In genomic region chr13:51221674-51222509, GRCh38 we compare ENCODE assay signal across 8 cellular contexts. TPM values are rescaled to one million over a fixed set of nuclear protein-coding genes. Genes with fewer than 3 reads are reported as not detected.
A peak's percentile ranks its signal among the peaks of the same experiment; 100 is the strongest.
DNase-seq lines count a peak whose midpoint lies in the region; ATAC-seq and TF ChIP-seq lines count a peak whose summit lies in the region.

FAM124A (plus strand) TSS chr13:51222398; CDS start chr13:51222502, 104 bp downstream.

- BruUV-seq in HCT116 (replicated peaks; lab: Mats Ljungman, UMichigan), result no TSS peak

- peak; percentile 93 for ATAC-seq in HCT116

- TF ChIP-seq RAD21 in HCT116 (IDR thresholded peaks at IDR 0.05; ENCODE audit: low read depth), result no peak

- no peak for TF ChIP-seq EP300 in stomach (IDR thresholded peaks at IDR 0.05)

- intact Hi-C loops in HCT116 (cut with micrococcal nuclease) (loop anchor here (5.0 kb wide), 1 partner anchor 575 kb away; no protein-coding TSS in a partner anchor), stomach (cut with DNase I; ENCODE audit: low total_unique reads) (loop anchor here (5.0 kb wide), 1 partner anchor 60 kb away; no protein-coding TSS in a partner anchor)

- peak within 1 kb of the TSS; percentile 36 for H2AFZ ChIP-seq in HCT116 (ENCODE audit: low read depth, low read length, poor library complexity, severe bottlenecking)

- POLR2A ChIA-PET in HCT116 (lab: Charles Lee), result no interaction called here

- H3K27me3 ChIP-seq in HCT116 (ENCODE audit: insufficient read depth, low read length) (no peaks in the 10 kb centered on the region), mucosa of rectum (ENCODE audit: control insufficient read depth in 2 of 2, insufficient read depth in 2 of 2, low read length in 2 of 2) (peaks cover 22 to 23% of the 10 kb centered on the region in 2 donors), stomach (peaks cover 0 to 32% (median 5%) of the 10 kb centered on the region in 3 donors)

- RAD21 ChIA-PET in HCT116 (lab: Charles Lee; ENCODE audit: low non-redundant PET in 1 of 2, low total read pairs in 2 of 2, uncharacterized antibody in 2 of 2, unreplicated experiment in 2 of 2), result no interaction called here

- 0 to 5% (median 1%) methylated on average over 8 to 86 of the region's 86 CpGs for WGBS in stomach, 5 donors

- H3K9me2 ChIP-seq in HCT116 (ENCODE audit: insufficient read depth), result no peaks in the 10 kb centered on the region

- H3K4me1 ChIP-seq in HCT116 (ENCODE audit: control insufficient read depth in 1 of 2, insufficient read depth in 2 of 2, low read length in 2 of 2) (peaks cover 4 to 14% of the 10 kb centered on the region in 2 experiments; a peak in 3 of 4 replicates), mucosa of rectum (ENCODE audit: control insufficient read depth in 2 of 2, insufficient read depth in 2 of 2, low read length in 2 of 2) (peaks cover 0 to 4% of the 10 kb centered on the region in 2 donors), stomach (peaks cover 0 to 33% (median 16%) of the 10 kb centered on the region in 4 donors)

- H3K27ac ChIP-seq in HCT116 (ENCODE audit: low read depth, low read length) (peak within 1 kb of the TSS; percentile 28; the same call in 1 of the 2 replicates), mucosa of rectum (ENCODE audit: low read depth in 2 of 2, low read length in 2 of 2) (peak within 1 kb of the TSS in 1 of 2 donors; percentile 9), stomach (peak within 1 kb of the TSS; percentile 19 to 85 (median 61))

- peak within 1 kb of the TSS; percentile 92 for H3K4me2 ChIP-seq in HCT116 (ENCODE audit: low read length)

- H3K9ac ChIP-seq in HCT116 (ENCODE audit: low read length) (peak within 1 kb of the TSS; percentile 59), mucosa of rectum (ENCODE audit: low read depth in 1 of 2, low read length in 2 of 2) (peak within 1 kb of the TSS in 1 of 2 donors; percentile 23)

- H3K79me2 ChIP-seq in HCT116 (ENCODE audit: insufficient read depth, low read length), result no peaks in the 10 kb centered on the region

- H3K9me3 ChIP-seq in HCT116 (ENCODE audit: control insufficient read depth in 1 of 2, insufficient read depth in 1 of 2, low read depth in 1 of 2, low read length in 2 of 2), result no peaks in the 10 kb centered on the region
- H3K9me3 ChIP-seq in mucosa of rectum (ENCODE audit: control insufficient read depth in 2 of 2, low read length in 2 of 2), result no peaks in the 10 kb centered on the region
- H3K9me3 ChIP-seq in stomach, result no peaks in the 10 kb centered on the region

- H3K36me3 ChIP-seq in HCT116 (ENCODE audit: control insufficient read depth in 1 of 2, insufficient read depth in 2 of 2, low read length in 2 of 2) (no peaks in the 10 kb centered on the region), mucosa of rectum (ENCODE audit: control insufficient read depth in 2 of 2, insufficient read depth in 2 of 2, low read length in 2 of 2) (no peaks in the 10 kb centered on the region), stomach (no peaks in the 10 kb centered on the region)

- CTCF ChIA-PET in HCT116 (lab: Charles Lee), result interaction anchor here (1.0 to 1.2 kb wide), 2 partner anchors 12 to 73 kb away, joined by 3 to 4 read pairs; no protein-coding TSS in a partner anchor

- 0 out of 6 replicates have a peak, but pooled peaks of 1 of the 3 experiments have one; percentile 22 for TF ChIP-seq CTCF in HCT116 (IDR thresholded peaks at IDR 0.05 in 2 of 3, conservative IDR thresholded peaks at IDR 0.05 in 1 of 3; ENCODE audit: borderline replicate concordance in 1 of 3, insufficient read depth in 1 of 3, low read depth in 2 of 3, low read length in 2 of 3)
- TF ChIP-seq CTCF in stomach (IDR thresholded peaks at IDR 0.05), result peak in 1 of 7 experiments; percentile 57

- DNase-seq in HCT116 (ENCODE audit: low read depth, low spot score) (peak; percentile 4), NCI-H1930 (lab: John Stamatoyannopoulos, UW) (peak; percentile 30 to 67), erythroblast (lab: John Stamatoyannopoulos, UW) (peak; percentile 54 to 64), stomach (peak; percentile 57), NCI-H187 treated with DMSO at 0.1 percent for 48 hours (lab: John Stamatoyannopoulos, UW) (no peak)
- peak in 2 of 3 experiments; percentile 3 to 14 for DNase-seq in activated CD8-positive, alpha-beta memory T cell treated with anti-CD3 and anti-CD28 coated beads for 48 hours (ENCODE audit: low read depth in 2 of 3, low spot score in 2 of 3)

- H3K4me3 ChIP-seq in GM08714 (ENCODE audit: low read length), result peak within 1 kb of the TSS; percentile 61
- H3K4me3 ChIP-seq in HCT116 (replicated peaks in 1 of 2; ENCODE audit: low read depth in 1 of 2, low read length in 2 of 2), result peak within 1 kb of the TSS; percentile 66 to 73
- peak within 1 kb of the TSS; percentile 74 to 80 for H3K4me3 ChIP-seq in mucosa of rectum (ENCODE audit: low read length in 2 of 2)
- peak within 1 kb of the TSS; percentile 82 to 90 (median 85) for H3K4me3 ChIP-seq in stomach

- H4K20me1 ChIP-seq in HCT116 (ENCODE audit: insufficient read depth), result no peaks in the 10 kb centered on the region

- TF ChIP-seq POLR2A in HCT116 (IDR thresholded peaks at IDR 0.05; ENCODE audit: borderline replicate concordance, extremely low read depth, insufficient read depth, insufficient read length) (no peak), erythroblast (IDR thresholded peaks at IDR 0.05; ENCODE audit: low read length) (no peak), stomach (IDR thresholded peaks at IDR 0.05) (no peak)

TF ChIP-seq in HCT116, 20 proteins besides CTCF, POLR2A, EP300 and RAD21:
- TF ChIP-seq ZFX (IDR thresholded peaks at IDR 0.05), result peak; percentile 49; the same call in 1 of the 2 replicates
- no peak for TF ChIP-seq ZBTB33 (IDR thresholded peaks at IDR 0.05; ENCODE audit: extremely low read depth, insufficient replicate concordance, low read length)
- TF ChIP-seq SP1 (IDR thresholded peaks at IDR 0.05; ENCODE audit: low read depth), result no peak
- TF ChIP-seq CBX3 (IDR thresholded peaks at IDR 0.05; ENCODE audit: low read depth), result no peak
- TF ChIP-seq REST (IDR thresholded peaks at IDR 0.05; ENCODE audit: low read depth), result no peak
- TF ChIP-seq EGR1 (IDR thresholded peaks at IDR 0.05; ENCODE audit: low read depth), result no peak
- TF ChIP-seq JUND (IDR thresholded peaks at IDR 0.05), result no peak
- no peak for TF ChIP-seq CEBPB (IDR thresholded peaks at IDR 0.05; ENCODE audit: low read depth)
- peak; percentile 88 for TF ChIP-seq MAX (IDR thresholded peaks at IDR 0.05)
- 0 out of 2 replicates have a peak, but pooled peaks have one; percentile 25 for TF ChIP-seq POLR2AphosphoS5 (IDR thresholded peaks at IDR 0.05; ENCODE audit: low read depth, low read length)
- no peak for TF ChIP-seq SRF (IDR thresholded peaks at IDR 0.05; ENCODE audit: low read depth)

RNA-seq across cellular contexts. Expression of gene FAM124A, which starts in this region (rescaled TPM):
- total RNA-seq in HCT116 (2021; ENCODE audit: unreplicated experiment), result 3.1 TPM
- 0.87 and 1.1 TPM in 2 replicates for polyA plus RNA-seq in HCT116 (2012)
- 10 to 100 TPM in 1 of 5 donors, 1 to 10 TPM in 4; 2.4 to 21.0 (median 2.9) TPM for total RNA-seq in stomach
- 1 to 10 TPM in 1 of 3 donors, under 1 TPM in 2; 0.46 to 1.9 (median 0.62) TPM for polyA plus RNA-seq in stomach
